Comparison of ENCODE assay signal across 1 cellular context in the genomic region with DNA sequence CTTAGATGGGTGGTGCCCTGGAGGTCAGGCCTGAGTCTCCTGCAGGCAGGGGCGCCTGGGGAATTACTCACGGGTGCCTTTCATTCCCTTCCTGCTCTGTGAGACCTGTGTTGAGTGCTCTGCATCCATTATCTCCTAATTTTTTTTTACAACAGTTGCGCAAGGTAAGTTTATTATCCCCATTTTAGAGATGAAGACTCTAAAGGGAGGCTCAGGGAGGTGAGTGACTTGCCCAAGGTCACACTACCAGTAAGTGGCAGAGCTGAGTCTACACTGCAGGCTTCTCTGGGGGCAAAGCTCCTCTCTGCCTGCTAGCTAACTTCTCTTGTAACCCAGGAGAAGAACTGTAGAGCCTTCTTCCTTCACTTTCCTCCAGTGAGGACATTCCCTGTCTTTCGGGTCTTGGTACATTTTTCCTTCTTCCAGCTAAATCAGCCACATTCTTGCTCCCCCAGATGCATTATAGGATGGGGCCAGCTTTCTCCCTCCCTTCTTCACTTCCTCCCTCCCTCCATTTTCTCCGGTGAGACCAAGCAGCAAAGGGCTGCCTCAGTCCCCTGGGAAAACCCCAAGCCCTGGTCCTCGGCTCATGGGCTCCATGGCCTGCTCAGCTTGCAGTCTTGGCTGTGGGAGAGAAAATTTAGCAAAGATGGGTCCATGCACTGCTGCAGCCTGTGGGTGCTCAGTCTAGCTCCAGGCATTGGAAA.
TF ChIP-seq lines count a peak whose summit lies in the region.

No MANE protein-coding gene starts in this region.

TF ChIP-seq in HCT116, 20 proteins besides CTCF, POLR2A, EP300 and RAD21:
- TF ChIP-seq ZFX (IDR thresholded peaks at IDR 0.05) (no peak), EZH2phosphoT487 (IDR thresholded peaks at IDR 0.05; ENCODE audit: borderline replicate concordance) (no peak), ZNF274 (IDR thresholded peaks at IDR 0.05; ENCODE audit: low read depth, low read length) (no peak), SRF (IDR thresholded peaks at IDR 0.05; ENCODE audit: low read depth) (no peak), EGR1 (IDR thresholded peaks at IDR 0.05; ENCODE audit: low read depth) (no peak), ELF1 (IDR thresholded peaks at IDR 0.05; ENCODE audit: borderline replicate concordance, low read depth) (no peak), MAX (IDR thresholded peaks at IDR 0.05) (no peak), YY1 (IDR thresholded peaks at IDR 0.05; ENCODE audit: extremely low read depth, insufficient replicate concordance, low read depth, low read length) (no peak), EZH2 (IDR thresholded peaks at IDR 0.05) (no peak), CBX3 (IDR thresholded peaks at IDR 0.05; ENCODE audit: low read depth) (no peak), TCF7L2 (IDR thresholded peaks at IDR 0.05; ENCODE audit: borderline replicate concordance, extremely low read depth, insufficient read depth, insufficient read length) (no peak), JUND (IDR thresholded peaks at IDR 0.05) (no peak), SIN3A (IDR thresholded peaks at IDR 0.05; ENCODE audit: low read depth) (no peak), SP1 (IDR thresholded peaks at IDR 0.05; ENCODE audit: low read depth) (no peak)
- TF ChIP-seq, protein P1, sequence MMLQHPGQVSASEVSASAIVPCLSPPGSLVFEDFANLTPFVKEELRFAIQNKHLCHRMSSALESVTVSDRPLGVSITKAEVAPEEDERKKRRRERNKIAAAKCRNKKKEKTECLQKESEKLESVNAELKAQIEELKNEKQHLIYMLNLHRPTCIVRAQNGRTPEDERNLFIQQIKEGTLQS (IDR thresholded peaks at IDR 0.05), result no peak
- TF ChIP-seq, protein P2, sequence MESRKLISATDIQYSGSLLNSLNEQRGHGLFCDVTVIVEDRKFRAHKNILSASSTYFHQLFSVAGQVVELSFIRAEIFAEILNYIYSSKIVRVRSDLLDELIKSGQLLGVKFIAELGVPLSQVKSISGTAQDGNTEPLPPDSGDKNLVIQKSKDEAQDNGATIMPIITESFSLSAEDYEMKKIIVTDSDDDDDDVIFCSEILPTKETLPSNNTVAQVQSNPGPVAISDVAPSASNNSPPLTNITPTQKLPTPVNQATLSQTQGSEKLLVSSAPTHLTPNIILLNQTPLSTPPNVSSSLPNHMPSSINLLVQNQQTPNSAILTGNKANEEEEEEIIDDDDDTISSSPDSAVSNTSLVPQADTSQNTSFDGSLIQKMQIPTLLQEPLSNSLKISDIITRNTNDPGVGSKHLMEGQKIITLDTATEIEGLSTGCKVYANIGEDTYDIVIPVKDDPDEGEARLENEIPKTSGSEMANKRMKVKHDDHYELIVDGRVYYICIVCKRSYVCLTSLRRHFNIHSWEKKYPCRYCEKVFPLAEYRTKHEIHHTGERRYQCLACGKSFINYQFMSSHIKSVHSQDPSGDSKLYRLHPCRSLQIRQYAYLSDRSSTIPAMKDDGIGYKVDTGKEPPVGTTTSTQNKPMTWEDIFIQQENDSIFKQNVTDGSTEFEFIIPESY (IDR thresholded peaks at IDR 0.05; ENCODE audit: extremely low read depth, insufficient replicate concordance, low read length), result no peak
